ENCODE assay signal across 1 cellular context in genomic region chr19:29940971-29941585, GRCh38.
TF ChIP-seq lines count a peak whose summit lies in the region.

No MANE protein-coding gene starts in this region.

TF ChIP-seq in A549, 52 proteins besides CTCF, POLR2A, EP300 and RAD21 (continued from another document):
- TF ChIP-seq HOXB13 (CRISPR knock-in tag; IDR thresholded peaks at IDR 0.05; ENCODE audit: low read depth) = no peak
- no peak for TF ChIP-seq JUNB (IDR thresholded peaks at IDR 0.05)
- TF ChIP-seq MAX (IDR thresholded peaks at IDR 0.05) = no peak
- TF ChIP-seq GATA3 (IDR thresholded peaks at IDR 0.05; ENCODE audit: borderline replicate concordance) = no peak
- no peak for TF ChIP-seq CHD4 (IDR thresholded peaks at IDR 0.05; ENCODE audit: borderline replicate concordance)
- TF ChIP-seq BHLHE40 (IDR thresholded peaks at IDR 0.05; ENCODE audit: low read depth, low read length) = no peak
- no peak for TF ChIP-seq CEBPB (IDR thresholded peaks at IDR 0.05)
- TF ChIP-seq PHF8 (IDR thresholded peaks at IDR 0.05; ENCODE audit: borderline replicate concordance, low read depth) = no peak
- TF ChIP-seq NFE2L2 (conservative IDR thresholded peaks at IDR 0.05; ENCODE audit: low read length) = no peak
- TF ChIP-seq RARB (CRISPR knock-in tag; IDR thresholded peaks at IDR 0.05) = no peak
- TF ChIP-seq NPAS2 (CRISPR knock-in tag; IDR thresholded peaks at IDR 0.05; ENCODE audit: borderline replicate concordance) = no peak
- TF ChIP-seq RCOR1 (IDR thresholded peaks at IDR 0.05; ENCODE audit: low read depth, low read length) = no peak
